Comparison of ENCODE assay signal across 9 cellular contexts in genomic region chr1:206467915-206468314, GRCh38. TPM values are rescaled to one million over a fixed set of nuclear protein-coding genes. Genes with fewer than 3 reads are reported as not detected.
DNase-seq lines count a peak whose midpoint lies in the region; ATAC-seq and TF ChIP-seq lines count a peak whose summit lies in the region.
"Had no signal": no experiment of that assay in that cellular context is flagged by ENCODE, and none has a peak within 500 bp of the region (broad histone marks: within the 10 kb centered on the region; RNA-seq: fewer than 3 reads in every experiment).

No MANE protein-coding gene starts in this region.

- H3K4me3 ChIP-seq in GM06990 (replicated peaks; ENCODE audit: low read depth, low read length), result no peak overlapping the region
- H3K4me3 ChIP-seq: mucosa of descending colon had no signal

- no peaks in the 10 kb centered on the region for H3K36me3 ChIP-seq in GM06990 (ENCODE audit: control insufficient read depth, insufficient read depth, low read length)

- no peaks in the 10 kb centered on the region for H3K27me3 ChIP-seq in GM06990 (replicated peaks; ENCODE audit: control insufficient read depth, insufficient read depth, low read length)

- ATAC-seq in GM19455 (IDR thresholded peaks at IDR 0.05; ENCODE audit: unreplicated experiment), result no peak
- no peak for ATAC-seq in GM18909 (IDR thresholded peaks at IDR 0.05; ENCODE audit: poor library complexity, unreplicated experiment)
- ATAC-seq: mucosa of descending colon had no signal

- intact Hi-C loops in posterior vena cava (cut with DNase I), result no loop called here

- H3K27ac ChIP-seq in caudate nucleus (ENCODE audit: low read depth, low read length), result peak overlapping the region; percentile 2

- peak; percentile 65 for DNase-seq in GM06990 (ENCODE audit: extremely low read depth, insufficient read length)
- peak; percentile 12 to 62 for DNase-seq in NCI-H524 (lab: John Stamatoyannopoulos, UW)
- peak in 17 of 61 donors; percentile 7 to 45 (median 26) for DNase-seq in caudate nucleus (lab: John Stamatoyannopoulos, UW)
- DNase-seq in posterior vena cava (ENCODE audit: low spot score), result peak; percentile 92
- DNase-seq in NCI-H2081 (lab: John Stamatoyannopoulos, UW), result no peak
- no peak for DNase-seq in NCI-H1105 treated with DMSO at 0.1 percent for 48 hours (lab: John Stamatoyannopoulos, UW)

- TF ChIP-seq CTCF in GM06990 (IDR thresholded peaks at IDR 0.05; ENCODE audit: insufficient read depth, low read length, poor library complexity, severe bottlenecking), result no peak

RNA-seq across cellular contexts. Expression of gene IKBKE, which starts 2.4 kb away (rescaled TPM):
- total RNA-seq in posterior vena cava, result 1 to 10 TPM; 4.8 to 6.5 TPM

RNA-seq across cellular contexts. Expression of gene RASSF5, which starts 39.4 kb away (rescaled TPM):
- 10 to 100 TPM; 11.0 to 13.3 TPM for total RNA-seq in posterior vena cava

Comparison
In these comparisons a context has a peak if more than half of its experiments do, and no peak if none do; other contexts are left out.
1. DNase-seq: peak in GM06990 (single experiment), NCI-H524 (2 of 2) and posterior vena cava (single experiment); none in NCI-H2081 (0 of 2) and NCI-H1105 treated with DMSO at 0.1 percent for 48 hours (single experiment).